ENCODE assay signal across 1 cellular context in the genomic region with DNA sequence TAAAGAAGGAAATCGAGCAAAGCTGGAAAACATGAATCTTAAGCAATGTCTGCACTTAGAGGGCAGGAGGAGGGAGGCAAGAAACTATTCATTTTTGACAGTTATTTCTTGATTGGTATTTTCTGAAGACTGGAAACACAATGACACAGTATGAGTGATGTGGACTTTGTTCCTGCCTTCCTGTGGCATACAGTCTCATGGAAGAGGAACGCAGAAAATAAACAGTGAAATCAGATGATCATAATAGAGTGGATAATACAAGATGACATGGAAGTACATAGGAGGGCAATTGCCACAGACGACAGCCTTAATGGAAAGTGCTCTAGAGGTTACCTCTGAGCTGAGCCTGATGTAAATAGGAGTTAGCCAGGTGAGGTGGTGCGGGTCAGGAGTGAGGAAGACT.
A peak's percentile ranks its signal among the peaks of the same experiment; 100 is the strongest.
TF ChIP-seq lines count a peak whose summit lies in the region.

No MANE protein-coding gene starts in this region.

TF ChIP-seq in HepG2, 621 proteins besides CTCF, POLR2A, EP300 and RAD21 (continued from another document and continues in another):
- TF ChIP-seq, protein P1, sequence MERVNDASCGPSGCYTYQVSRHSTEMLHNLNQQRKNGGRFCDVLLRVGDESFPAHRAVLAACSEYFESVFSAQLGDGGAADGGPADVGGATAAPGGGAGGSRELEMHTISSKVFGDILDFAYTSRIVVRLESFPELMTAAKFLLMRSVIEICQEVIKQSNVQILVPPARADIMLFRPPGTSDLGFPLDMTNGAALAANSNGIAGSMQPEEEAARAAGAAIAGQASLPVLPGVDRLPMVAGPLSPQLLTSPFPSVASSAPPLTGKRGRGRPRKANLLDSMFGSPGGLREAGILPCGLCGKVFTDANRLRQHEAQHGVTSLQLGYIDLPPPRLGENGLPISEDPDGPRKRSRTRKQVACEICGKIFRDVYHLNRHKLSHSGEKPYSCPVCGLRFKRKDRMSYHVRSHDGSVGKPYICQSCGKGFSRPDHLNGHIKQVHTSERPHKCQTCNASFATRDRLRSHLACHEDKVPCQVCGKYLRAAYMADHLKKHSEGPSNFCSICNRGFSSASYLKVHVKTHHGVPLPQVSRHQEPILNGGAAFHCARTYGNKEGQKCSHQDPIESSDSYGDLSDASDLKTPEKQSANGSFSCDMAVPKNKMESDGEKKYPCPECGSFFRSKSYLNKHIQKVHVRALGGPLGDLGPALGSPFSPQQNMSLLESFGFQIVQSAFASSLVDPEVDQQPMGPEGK (CRISPR knock-in tag; IDR thresholded peaks at IDR 0.05), result no peak
- peak; percentile 87 for TF ChIP-seq DPF2 (CRISPR knock-in tag; IDR thresholded peaks at IDR 0.05; ENCODE audit: borderline replicate concordance, low read depth)
- TF ChIP-seq CHCHD3 (CRISPR knock-in tag; IDR thresholded peaks at IDR 0.05), result no peak
- no peak for TF ChIP-seq ZBTB8A (CRISPR knock-in tag; IDR thresholded peaks at IDR 0.05; ENCODE audit: borderline replicate concordance, low read depth)
- TF ChIP-seq ZNF792 (CRISPR knock-in tag; IDR thresholded peaks at IDR 0.05), result peak; percentile 54; the same call in 1 of the 2 replicates
- TF ChIP-seq, protein P2, sequence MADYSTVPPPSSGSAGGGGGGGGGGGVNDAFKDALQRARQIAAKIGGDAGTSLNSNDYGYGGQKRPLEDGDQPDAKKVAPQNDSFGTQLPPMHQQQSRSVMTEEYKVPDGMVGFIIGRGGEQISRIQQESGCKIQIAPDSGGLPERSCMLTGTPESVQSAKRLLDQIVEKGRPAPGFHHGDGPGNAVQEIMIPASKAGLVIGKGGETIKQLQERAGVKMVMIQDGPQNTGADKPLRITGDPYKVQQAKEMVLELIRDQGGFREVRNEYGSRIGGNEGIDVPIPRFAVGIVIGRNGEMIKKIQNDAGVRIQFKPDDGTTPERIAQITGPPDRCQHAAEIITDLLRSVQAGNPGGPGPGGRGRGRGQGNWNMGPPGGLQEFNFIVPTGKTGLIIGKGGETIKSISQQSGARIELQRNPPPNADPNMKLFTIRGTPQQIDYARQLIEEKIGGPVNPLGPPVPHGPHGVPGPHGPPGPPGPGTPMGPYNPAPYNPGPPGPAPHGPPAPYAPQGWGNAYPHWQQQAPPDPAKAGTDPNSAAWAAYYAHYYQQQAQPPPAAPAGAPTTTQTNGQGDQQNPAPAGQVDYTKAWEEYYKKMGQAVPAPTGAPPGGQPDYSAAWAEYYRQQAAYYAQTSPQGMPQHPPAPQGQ (CRISPR knock-in tag; IDR thresholded peaks at IDR 0.05; ENCODE audit: borderline replicate concordance), result no peak
- no peak for TF ChIP-seq ZNF619 (CRISPR knock-in tag; IDR thresholded peaks at IDR 0.05)
- TF ChIP-seq ZNF713 (CRISPR knock-in tag; IDR thresholded peaks at IDR 0.05), result no peak
- no peak for TF ChIP-seq ZNF562 (CRISPR knock-in tag; IDR thresholded peaks at IDR 0.05; ENCODE audit: borderline replicate concordance)
- peak; percentile 84 for TF ChIP-seq SAP130 (CRISPR knock-in tag; IDR thresholded peaks at IDR 0.05; ENCODE audit: low read depth)
- TF ChIP-seq CENPT (CRISPR knock-in tag; IDR thresholded peaks at IDR 0.05; ENCODE audit: low read depth), result no peak
- TF ChIP-seq, protein P3, sequence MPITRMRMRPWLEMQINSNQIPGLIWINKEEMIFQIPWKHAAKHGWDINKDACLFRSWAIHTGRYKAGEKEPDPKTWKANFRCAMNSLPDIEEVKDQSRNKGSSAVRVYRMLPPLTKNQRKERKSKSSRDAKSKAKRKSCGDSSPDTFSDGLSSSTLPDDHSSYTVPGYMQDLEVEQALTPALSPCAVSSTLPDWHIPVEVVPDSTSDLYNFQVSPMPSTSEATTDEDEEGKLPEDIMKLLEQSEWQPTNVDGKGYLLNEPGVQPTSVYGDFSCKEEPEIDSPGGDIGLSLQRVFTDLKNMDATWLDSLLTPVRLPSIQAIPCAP (CRISPR knock-in tag; IDR thresholded peaks at IDR 0.05; ENCODE audit: low read depth), result no peak
- TF ChIP-seq, protein P4, sequence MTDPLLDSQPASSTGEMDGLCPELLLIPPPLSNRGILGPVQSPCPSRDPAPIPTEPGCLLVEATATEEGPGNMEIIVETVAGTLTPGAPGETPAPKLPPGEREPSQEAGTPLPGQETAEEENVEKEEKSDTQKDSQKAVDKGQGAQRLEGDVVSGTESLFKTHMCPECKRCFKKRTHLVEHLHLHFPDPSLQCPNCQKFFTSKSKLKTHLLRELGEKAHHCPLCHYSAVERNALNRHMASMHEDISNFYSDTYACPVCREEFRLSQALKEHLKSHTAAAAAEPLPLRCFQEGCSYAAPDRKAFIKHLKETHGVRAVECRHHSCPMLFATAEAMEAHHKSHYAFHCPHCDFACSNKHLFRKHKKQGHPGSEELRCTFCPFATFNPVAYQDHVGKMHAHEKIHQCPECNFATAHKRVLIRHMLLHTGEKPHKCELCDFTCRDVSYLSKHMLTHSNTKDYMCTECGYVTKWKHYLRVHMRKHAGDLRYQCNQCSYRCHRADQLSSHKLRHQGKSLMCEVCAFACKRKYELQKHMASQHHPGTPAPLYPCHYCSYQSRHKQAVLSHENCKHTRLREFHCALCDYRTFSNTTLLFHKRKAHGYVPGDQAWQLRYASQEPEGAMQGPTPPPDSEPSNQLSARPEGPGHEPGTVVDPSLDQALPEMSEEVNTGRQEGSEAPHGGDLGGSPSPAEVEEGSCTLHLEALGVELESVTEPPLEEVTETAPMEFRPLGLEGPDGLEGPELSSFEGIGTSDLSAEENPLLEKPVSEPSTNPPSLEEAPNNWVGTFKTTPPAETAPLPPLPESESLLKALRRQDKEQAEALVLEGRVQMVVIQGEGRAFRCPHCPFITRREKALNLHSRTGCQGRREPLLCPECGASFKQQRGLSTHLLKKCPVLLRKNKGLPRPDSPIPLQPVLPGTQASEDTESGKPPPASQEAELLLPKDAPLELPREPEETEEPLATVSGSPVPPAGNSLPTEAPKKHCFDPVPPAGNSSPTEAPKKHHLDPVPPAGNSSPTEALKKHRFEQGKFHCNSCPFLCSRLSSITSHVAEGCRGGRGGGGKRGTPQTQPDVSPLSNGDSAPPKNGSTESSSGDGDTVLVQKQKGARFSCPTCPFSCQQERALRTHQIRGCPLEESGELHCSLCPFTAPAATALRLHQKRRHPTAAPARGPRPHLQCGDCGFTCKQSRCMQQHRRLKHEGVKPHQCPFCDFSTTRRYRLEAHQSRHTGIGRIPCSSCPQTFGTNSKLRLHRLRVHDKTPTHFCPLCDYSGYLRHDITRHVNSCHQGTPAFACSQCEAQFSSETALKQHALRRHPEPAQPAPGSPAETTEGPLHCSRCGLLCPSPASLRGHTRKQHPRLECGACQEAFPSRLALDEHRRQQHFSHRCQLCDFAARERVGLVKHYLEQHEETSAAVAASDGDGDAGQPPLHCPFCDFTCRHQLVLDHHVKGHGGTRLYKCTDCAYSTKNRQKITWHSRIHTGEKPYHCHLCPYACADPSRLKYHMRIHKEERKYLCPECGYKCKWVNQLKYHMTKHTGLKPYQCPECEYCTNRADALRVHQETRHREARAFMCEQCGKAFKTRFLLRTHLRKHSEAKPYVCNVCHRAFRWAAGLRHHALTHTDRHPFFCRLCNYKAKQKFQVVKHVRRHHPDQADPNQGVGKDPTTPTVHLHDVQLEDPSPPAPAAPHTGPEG (CRISPR knock-in tag; IDR thresholded peaks at IDR 0.05), result no peak
- no peak for TF ChIP-seq FOXM1 (CRISPR knock-in tag; IDR thresholded peaks at IDR 0.05)
- no peak for TF ChIP-seq ZNF572 (CRISPR knock-in tag; IDR thresholded peaks at IDR 0.05)
- no peak for TF ChIP-seq ZNF709 (CRISPR knock-in tag; IDR thresholded peaks at IDR 0.05)
- TF ChIP-seq, protein P5, sequence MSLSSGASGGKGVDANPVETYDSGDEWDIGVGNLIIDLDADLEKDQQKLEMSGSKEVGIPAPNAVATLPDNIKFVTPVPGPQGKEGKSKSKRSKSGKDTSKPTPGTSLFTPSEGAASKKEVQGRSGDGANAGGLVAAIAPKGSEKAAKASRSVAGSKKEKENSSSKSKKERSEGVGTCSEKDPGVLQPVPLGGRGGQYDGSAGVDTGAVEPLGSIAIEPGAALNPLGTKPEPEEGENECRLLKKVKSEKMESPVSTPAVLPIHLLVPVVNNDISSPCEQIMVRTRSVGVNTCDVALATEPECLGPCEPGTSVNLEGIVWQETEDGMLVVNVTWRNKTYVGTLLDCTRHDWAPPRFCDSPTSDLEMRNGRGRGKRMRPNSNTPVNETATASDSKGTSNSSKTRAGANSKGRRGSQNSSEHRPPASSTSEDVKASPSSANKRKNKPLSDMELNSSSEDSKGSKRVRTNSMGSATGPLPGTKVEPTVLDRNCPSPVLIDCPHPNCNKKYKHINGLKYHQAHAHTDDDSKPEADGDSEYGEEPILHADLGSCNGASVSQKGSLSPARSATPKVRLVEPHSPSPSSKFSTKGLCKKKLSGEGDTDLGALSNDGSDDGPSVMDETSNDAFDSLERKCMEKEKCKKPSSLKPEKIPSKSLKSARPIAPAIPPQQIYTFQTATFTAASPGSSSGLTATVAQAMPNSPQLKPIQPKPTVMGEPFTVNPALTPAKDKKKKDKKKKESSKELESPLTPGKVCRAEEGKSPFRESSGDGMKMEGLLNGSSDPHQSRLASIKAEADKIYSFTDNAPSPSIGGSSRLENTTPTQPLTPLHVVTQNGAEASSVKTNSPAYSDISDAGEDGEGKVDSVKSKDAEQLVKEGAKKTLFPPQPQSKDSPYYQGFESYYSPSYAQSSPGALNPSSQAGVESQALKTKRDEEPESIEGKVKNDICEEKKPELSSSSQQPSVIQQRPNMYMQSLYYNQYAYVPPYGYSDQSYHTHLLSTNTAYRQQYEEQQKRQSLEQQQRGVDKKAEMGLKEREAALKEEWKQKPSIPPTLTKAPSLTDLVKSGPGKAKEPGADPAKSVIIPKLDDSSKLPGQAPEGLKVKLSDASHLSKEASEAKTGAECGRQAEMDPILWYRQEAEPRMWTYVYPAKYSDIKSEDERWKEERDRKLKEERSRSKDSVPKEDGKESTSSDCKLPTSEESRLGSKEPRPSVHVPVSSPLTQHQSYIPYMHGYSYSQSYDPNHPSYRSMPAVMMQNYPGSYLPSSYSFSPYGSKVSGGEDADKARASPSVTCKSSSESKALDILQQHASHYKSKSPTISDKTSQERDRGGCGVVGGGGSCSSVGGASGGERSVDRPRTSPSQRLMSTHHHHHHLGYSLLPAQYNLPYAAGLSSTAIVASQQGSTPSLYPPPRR (CRISPR knock-in tag; IDR thresholded peaks at IDR 0.05; ENCODE audit: borderline replicate concordance), result 0 out of 2 replicates have a peak, but pooled peaks have one; percentile 24
- no peak for TF ChIP-seq SUZ12 (IDR thresholded peaks at IDR 0.05; ENCODE audit: low read depth, low read length)
- TF ChIP-seq ZNF383 (CRISPR knock-in tag; IDR thresholded peaks at IDR 0.05; ENCODE audit: borderline replicate concordance), result no peak
- TF ChIP-seq HNRNPL (IDR thresholded peaks at IDR 0.05; ENCODE audit: low read depth, low read length), result no peak
- TF ChIP-seq, protein P6, sequence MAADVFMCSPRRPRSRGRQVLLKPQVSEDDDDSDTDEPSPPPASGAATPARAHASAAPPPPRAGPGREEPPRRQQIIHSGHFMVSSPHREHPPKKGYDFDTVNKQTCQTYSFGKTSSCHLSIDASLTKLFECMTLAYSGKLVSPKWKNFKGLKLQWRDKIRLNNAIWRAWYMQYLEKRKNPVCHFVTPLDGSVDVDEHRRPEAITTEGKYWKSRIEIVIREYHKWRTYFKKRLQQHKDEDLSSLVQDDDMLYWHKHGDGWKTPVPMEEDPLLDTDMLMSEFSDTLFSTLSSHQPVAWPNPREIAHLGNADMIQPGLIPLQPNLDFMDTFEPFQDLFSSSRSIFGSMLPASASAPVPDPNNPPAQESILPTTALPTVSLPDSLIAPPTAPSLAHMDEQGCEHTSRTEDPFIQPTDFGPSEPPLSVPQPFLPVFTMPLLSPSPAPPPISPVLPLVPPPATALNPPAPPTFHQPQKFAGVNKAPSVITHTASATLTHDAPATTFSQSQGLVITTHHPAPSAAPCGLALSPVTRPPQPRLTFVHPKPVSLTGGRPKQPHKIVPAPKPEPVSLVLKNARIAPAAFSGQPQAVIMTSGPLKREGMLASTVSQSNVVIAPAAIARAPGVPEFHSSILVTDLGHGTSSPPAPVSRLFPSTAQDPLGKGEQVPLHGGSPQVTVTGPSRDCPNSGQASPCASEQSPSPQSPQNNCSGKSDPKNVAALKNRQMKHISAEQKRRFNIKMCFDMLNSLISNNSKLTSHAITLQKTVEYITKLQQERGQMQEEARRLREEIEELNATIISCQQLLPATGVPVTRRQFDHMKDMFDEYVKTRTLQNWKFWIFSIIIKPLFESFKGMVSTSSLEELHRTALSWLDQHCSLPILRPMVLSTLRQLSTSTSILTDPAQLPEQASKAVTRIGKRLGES (CRISPR knock-in tag; IDR thresholded peaks at IDR 0.05; ENCODE audit: borderline replicate concordance), result no peak
- no peak for TF ChIP-seq ZC3H4 (CRISPR knock-in tag; IDR thresholded peaks at IDR 0.05; ENCODE audit: borderline replicate concordance)
- no peak for TF ChIP-seq ARHGAP35 (CRISPR knock-in tag; IDR thresholded peaks at IDR 0.05; ENCODE audit: borderline replicate concordance)
- TF ChIP-seq, protein P7, sequence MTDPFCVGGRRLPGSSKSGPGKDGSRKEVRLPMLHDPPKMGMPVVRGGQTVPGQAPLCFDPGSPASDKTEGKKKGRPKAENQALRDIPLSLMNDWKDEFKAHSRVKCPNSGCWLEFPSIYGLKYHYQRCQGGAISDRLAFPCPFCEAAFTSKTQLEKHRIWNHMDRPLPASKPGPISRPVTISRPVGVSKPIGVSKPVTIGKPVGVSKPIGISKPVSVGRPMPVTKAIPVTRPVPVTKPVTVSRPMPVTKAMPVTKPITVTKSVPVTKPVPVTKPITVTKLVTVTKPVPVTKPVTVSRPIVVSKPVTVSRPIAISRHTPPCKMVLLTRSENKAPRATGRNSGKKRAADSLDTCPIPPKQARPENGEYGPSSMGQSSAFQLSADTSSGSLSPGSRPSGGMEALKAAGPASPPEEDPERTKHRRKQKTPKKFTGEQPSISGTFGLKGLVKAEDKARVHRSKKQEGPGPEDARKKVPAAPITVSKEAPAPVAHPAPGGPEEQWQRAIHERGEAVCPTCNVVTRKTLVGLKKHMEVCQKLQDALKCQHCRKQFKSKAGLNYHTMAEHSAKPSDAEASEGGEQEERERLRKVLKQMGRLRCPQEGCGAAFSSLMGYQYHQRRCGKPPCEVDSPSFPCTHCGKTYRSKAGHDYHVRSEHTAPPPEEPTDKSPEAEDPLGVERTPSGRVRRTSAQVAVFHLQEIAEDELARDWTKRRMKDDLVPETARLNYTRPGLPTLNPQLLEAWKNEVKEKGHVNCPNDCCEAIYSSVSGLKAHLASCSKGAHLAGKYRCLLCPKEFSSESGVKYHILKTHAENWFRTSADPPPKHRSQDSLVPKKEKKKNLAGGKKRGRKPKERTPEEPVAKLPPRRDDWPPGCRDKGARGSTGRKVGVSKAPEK (CRISPR knock-in tag; IDR thresholded peaks at IDR 0.05; ENCODE audit: borderline replicate concordance), result no peak
- TF ChIP-seq, protein P8, sequence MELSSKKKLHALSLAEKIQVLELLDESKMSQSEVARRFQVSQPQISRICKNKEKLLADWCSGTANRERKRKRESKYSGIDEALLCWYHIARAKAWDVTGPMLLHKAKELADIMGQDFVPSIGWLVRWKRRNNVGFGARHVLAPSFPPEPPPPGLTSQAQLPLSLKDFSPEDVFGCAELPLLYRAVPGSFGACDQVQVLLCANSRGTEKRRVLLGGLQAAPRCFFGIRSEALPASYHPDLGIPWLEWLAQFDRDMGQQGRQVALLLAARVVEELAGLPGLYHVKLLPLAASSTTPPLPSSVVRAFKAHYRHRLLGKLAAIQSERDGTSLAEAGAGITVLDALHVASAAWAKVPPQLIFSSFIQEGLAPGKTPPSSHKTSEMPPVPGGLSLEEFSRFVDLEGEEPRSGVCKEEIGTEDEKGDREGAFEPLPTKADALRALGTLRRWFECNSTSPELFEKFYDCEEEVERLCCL (CRISPR knock-in tag; IDR thresholded peaks at IDR 0.05; ENCODE audit: borderline replicate concordance), result no peak
- TF ChIP-seq ZNF343 (CRISPR knock-in tag; IDR thresholded peaks at IDR 0.05), result no peak
- TF ChIP-seq ZNF34 (CRISPR knock-in tag; IDR thresholded peaks at IDR 0.05; ENCODE audit: borderline replicate concordance), result no peak
- no peak for TF ChIP-seq SAFB2 (CRISPR knock-in tag; IDR thresholded peaks at IDR 0.05; ENCODE audit: borderline replicate concordance, low read depth)
